Comparison of ENCODE assay signal across 23 cellular contexts in genomic region chr14:93304771-93305170, GRCh38. TPM values are rescaled to one million over a fixed set of nuclear protein-coding genes. Genes with fewer than 3 reads are reported as not detected.
DNase-seq lines count a peak whose midpoint lies in the region; ATAC-seq, FAIRE-seq and TF ChIP-seq lines count a peak whose summit lies in the region.
"Had no signal": no experiment of that assay in that cellular context is flagged by ENCODE, and none has a peak within 500 bp of the region (broad histone marks: within the 10 kb centered on the region; RNA-seq: fewer than 3 reads in every experiment).

No MANE protein-coding gene starts in this region.

- H4K20me1 ChIP-seq in SK-N-SH (ENCODE audit: insufficient read depth) (peaks cover 21% of the 10 kb centered on the region), hepatocyte (ENCODE audit: insufficient read depth, poor library complexity, severe bottlenecking) (peaks cover 21% of the 10 kb centered on the region)

- no peaks in the 10 kb centered on the region for H3K9me2 ChIP-seq in SK-N-SH
- H3K9me2 ChIP-seq in hepatocyte (replicated peaks; ENCODE audit: insufficient read depth), result no peaks in the 10 kb centered on the region

- no peaks in the 10 kb centered on the region for H3K36me3 ChIP-seq in SK-N-SH (replicated peaks in 1 of 2; ENCODE audit: control insufficient read depth in 1 of 2, insufficient read depth in 2 of 2, low read length in 1 of 2)
- no peaks in the 10 kb centered on the region for H3K36me3 ChIP-seq in bronchial epithelial cell (ENCODE audit: control insufficient read depth, insufficient read depth, low read length)
- no peaks in the 10 kb centered on the region for H3K36me3 ChIP-seq in hepatocyte (replicated peaks; ENCODE audit: insufficient read depth, low read depth)
- no peaks in the 10 kb centered on the region for H3K36me3 ChIP-seq in small intestine (ENCODE audit: control insufficient read depth in 2 of 2, insufficient read depth in 2 of 2, low read length in 2 of 2)
- H3K36me3 ChIP-seq: stomach, upper lobe of right lung had no signal

- H3F3A ChIP-seq in SK-N-SH (replicated peaks; ENCODE audit: insufficient read depth), result no peaks in the 10 kb centered on the region

- H3K79me2 ChIP-seq in SK-N-SH (ENCODE audit: insufficient read depth) (peaks cover 95% of the 10 kb centered on the region), hepatocyte (peaks cover 94% of the 10 kb centered on the region)

- CTCF ChIA-PET in SK-N-SH (lab: Yijun Ruan, JAX), result no interaction called here

- WGBS in SK-N-SH (ENCODE audit: low lambda C conversion rate), result 97% methylated on average over 1 of the region's 1 CpG
- 95% methylated on average over 1 of the region's 1 CpG for WGBS in hepatocyte (ENCODE audit: low lambda C conversion rate, missing lambda C conversion rate)
- WGBS in small intestine, 3 donors, result 88 to 100% (median 93%) methylated on average over 1 of the region's 1 CpG

- H3K4me1 ChIP-seq in SK-N-SH (ENCODE audit: control insufficient read depth in 1 of 2, insufficient read depth in 2 of 2, low read depth in 1 of 2, low read length in 1 of 2) (peaks cover 7 to 28% of the 10 kb centered on the region in 2 experiments; a peak in 2 of 4 replicates), hepatocyte (ENCODE audit: insufficient read depth) (peaks cover 16% of the 10 kb centered on the region), small intestine (ENCODE audit: control insufficient read depth in 2 of 2, insufficient read depth in 1 of 2, low read depth in 1 of 2, low read length in 1 of 2) (peaks cover 7 to 9% of the 10 kb centered on the region in 2 donors)

- no peak for TF ChIP-seq RAD21 in SK-N-SH (IDR thresholded peaks at IDR 0.05; ENCODE audit: low read length)

- H2AFZ ChIP-seq in SK-N-SH (ENCODE audit: low read depth) (no peak overlapping the region), hepatocyte (no peak overlapping the region)

- no peak overlapping the region for H3K4me3 ChIP-seq in SK-N-SH (ENCODE audit: low read depth in 2 of 2, low read length in 1 of 2)
- no peak overlapping the region for H3K4me3 ChIP-seq in bronchial epithelial cell (ENCODE audit: low read depth, low read length)
- H3K4me3 ChIP-seq in hepatocyte, result no peak overlapping the region
- H3K4me3 ChIP-seq in small intestine (ENCODE audit: low read depth in 1 of 2, low read length in 2 of 2), result no peak overlapping the region
- H3K4me3 ChIP-seq: stomach, upper lobe of right lung had no signal

- H3K27ac ChIP-seq in SK-N-SH (ENCODE audit: low read depth in 2 of 2, low read length in 1 of 2), result peak overlapping the region in 1 of 2 experiments; percentile 25; a peak in 2 of 4 replicates
- peak overlapping the region; percentile 49 for H3K27ac ChIP-seq in hepatocyte
- H3K27ac ChIP-seq in small intestine (ENCODE audit: low read depth in 1 of 2, low read length in 1 of 2), result no peak overlapping the region
- H3K27ac ChIP-seq: 22Rv1, stomach, upper lobe of right lung had no signal

- FAIRE-seq in bronchial epithelial cell (lab: Jason Lieb, UNC) (no peak), small intestine (lab: Jason Lieb, UNC) (no peak), urothelium cell line (lab: Jason Lieb, UNC) (no peak)

- no peaks in the 10 kb centered on the region for H3K27me3 ChIP-seq in SK-N-SH (ENCODE audit: insufficient read depth)
- H3K27me3 ChIP-seq in bronchial epithelial cell (ENCODE audit: control insufficient read depth, insufficient read depth, low read length), result no peaks in the 10 kb centered on the region
- no peaks in the 10 kb centered on the region for H3K27me3 ChIP-seq in hepatocyte
- H3K27me3 ChIP-seq in small intestine (ENCODE audit: control insufficient read depth in 2 of 2, insufficient read depth in 2 of 2, low read length in 2 of 2), result no peaks in the 10 kb centered on the region
- H3K27me3 ChIP-seq: stomach, upper lobe of right lung had no signal

- no peak overlapping the region for H3K9ac ChIP-seq in SK-N-SH

- POLR2A ChIA-PET in SK-N-SH (lab: Yijun Ruan, JAX), result no interaction called here

- no peak for TF ChIP-seq EP300 in SK-N-SH (IDR thresholded peaks at IDR 0.05; ENCODE audit: borderline replicate concordance in 1 of 2, low read depth in 1 of 2, low read length in 1 of 2)

- TF ChIP-seq CTCF in SK-N-SH (IDR thresholded peaks at IDR 0.05) (no peak), bronchial epithelial cell (IDR thresholded peaks at IDR 0.05; ENCODE audit: insufficient read depth, low read length, severe bottlenecking) (no peak), hepatocyte (IDR thresholded peaks at IDR 0.05; ENCODE audit: poor library complexity) (no peak)

- no peak overlapping the region for H3K4me2 ChIP-seq in SK-N-SH
- no peak overlapping the region for H3K4me2 ChIP-seq in hepatocyte

- ATAC-seq in SK-N-SH treated with all-trans-retinoic acid at 6 μM for 48 hours, result peak; percentile 59
- ATAC-seq: upper lobe of right lung had no signal

- H3K9me3 ChIP-seq in SK-N-SH, result no peaks in the 10 kb centered on the region
- no peaks in the 10 kb centered on the region for H3K9me3 ChIP-seq in hepatocyte (ENCODE audit: low read depth)
- H3K9me3 ChIP-seq in small intestine (ENCODE audit: control insufficient read depth, low read depth), result no peaks in the 10 kb centered on the region
- H3K9me3 ChIP-seq: stomach, upper lobe of right lung had no signal

- DNase-seq in SK-N-SH (no peak), bronchial epithelial cell (ENCODE audit: low read depth) (peak; percentile 29), hepatocyte (ENCODE audit: low spot score) (peak; percentile 23), small intestine (peak; percentile 71), GOT3 (lab: John Stamatoyannopoulos, UW) (no peak), NCI-H2081 (lab: John Stamatoyannopoulos, UW) (no peak), urothelium cell line (ENCODE audit: low spot score) (no peak)
- DNase-seq: activated CD4-positive, CD25-positive, alpha-beta regulatory T cell treated with anti-CD3 and anti-CD28 coated beads, Interleukin-2, amount 50 U/mL, for 72 hours; activated effector memory CD4-positive, alpha-beta T cell treated with anti-CD3 and anti-CD28 coated beads, Interleukin-2, amount 50 U/mL, for 16 hours; CD4-positive, alpha-beta memory T cell; DMS79 treated with DMSO at 0.1 percent for 48 hours; glutamatergic neuron; immature natural killer cell; NCI-H1930; NCI-H446 treated with DMSO at 0.1 percent for 48 hours; Right ventricle myocardium superior; stomach; T-helper 2 cell; upper lobe of right lung had no signal

TF ChIP-seq in SK-N-SH treated with all-trans-retinoic acid at 6 μM for 48 hours, 23 proteins besides CTCF, POLR2A, EP300 and RAD21:
- no peak for TF ChIP-seq POU6F1 (CRISPR knock-in tag; IDR thresholded peaks at IDR 0.05; ENCODE audit: borderline replicate concordance, low read depth)

TF ChIP-seq in SK-N-SH, 30 proteins besides CTCF, POLR2A, EP300 and RAD21:
- TF ChIP-seq MXI1 (IDR thresholded peaks at IDR 0.05; ENCODE audit: low read depth, low read length) (no peak), USF1 (IDR thresholded peaks at IDR 0.05; ENCODE audit: borderline replicate concordance, low read depth) (no peak), RFX5 (IDR thresholded peaks at IDR 0.05; ENCODE audit: low read length) (no peak), NFIC (IDR thresholded peaks at IDR 0.05; ENCODE audit: borderline replicate concordance) (no peak)
TF ChIP-seq in SK-N-SH: peak in this region for 0.

RNA-seq across cellular contexts. Expression of gene BTBD7, which starts 28.1 kb away (rescaled TPM):
- polyA plus RNA-seq in SK-N-SH (2012; rRNA removed) (8.6 and 9.7 TPM in 2 replicates), hepatocyte (14.4 and 14.8 TPM in 2 replicates), small intestine (10 to 100 TPM in 1 of 3 donors, 1 to 10 TPM in 2; 9.5 to 10.1 (median 9.6) TPM)
- polyA plus RNA-seq in SK-N-SH (2012; cell fraction: cytosol; rRNA removed), result 8.5 and 8.7 TPM in 2 replicates
- 9.1 and 13.9 TPM in 2 replicates for polyA plus RNA-seq in SK-N-SH (2012; cell fraction: nucleus; rRNA removed)
- total RNA-seq in bronchial epithelial cell (20.3 and 22.8 TPM in 2 replicates), hepatocyte (24.5 and 25.8 TPM in 2 replicates)

RNA-seq across cellular contexts. Expression of gene COX8C, which starts 42.2 kb away (rescaled TPM):
- not detected in 2 replicates for polyA plus RNA-seq in SK-N-SH (2012; rRNA removed)
- polyA plus RNA-seq in SK-N-SH (2012; cell fraction: cytosol; rRNA removed), result not detected in 2 replicates
- not detected in 2 replicates for polyA plus RNA-seq in SK-N-SH (2012; cell fraction: nucleus; rRNA removed)
- total RNA-seq in bronchial epithelial cell, result not detected in 2 replicates
- total RNA-seq in hepatocyte, result not detected in 2 replicates
- not detected in 2 replicates for polyA plus RNA-seq in hepatocyte
- not detected for polyA plus RNA-seq in small intestine
- total RNA-seq: CD4-positive, alpha-beta memory T cell; chondrocyte; stomach; upper lobe of right lung had no signal
- polyA plus RNA-seq: CD4-positive, alpha-beta memory T cell; immature natural killer cell; neural cell; stomach had no signal

Comparison
In these comparisons a context has a peak if more than half of its experiments do, and no peak if none do; other contexts are left out.
1. DNase-seq: peak in bronchial epithelial cell (single experiment), hepatocyte (single experiment) and small intestine (single experiment); none in SK-N-SH (single experiment), GOT3 (single experiment), NCI-H2081 (0 of 2) and urothelium cell line (single experiment).